In the genomic region with DNA sequence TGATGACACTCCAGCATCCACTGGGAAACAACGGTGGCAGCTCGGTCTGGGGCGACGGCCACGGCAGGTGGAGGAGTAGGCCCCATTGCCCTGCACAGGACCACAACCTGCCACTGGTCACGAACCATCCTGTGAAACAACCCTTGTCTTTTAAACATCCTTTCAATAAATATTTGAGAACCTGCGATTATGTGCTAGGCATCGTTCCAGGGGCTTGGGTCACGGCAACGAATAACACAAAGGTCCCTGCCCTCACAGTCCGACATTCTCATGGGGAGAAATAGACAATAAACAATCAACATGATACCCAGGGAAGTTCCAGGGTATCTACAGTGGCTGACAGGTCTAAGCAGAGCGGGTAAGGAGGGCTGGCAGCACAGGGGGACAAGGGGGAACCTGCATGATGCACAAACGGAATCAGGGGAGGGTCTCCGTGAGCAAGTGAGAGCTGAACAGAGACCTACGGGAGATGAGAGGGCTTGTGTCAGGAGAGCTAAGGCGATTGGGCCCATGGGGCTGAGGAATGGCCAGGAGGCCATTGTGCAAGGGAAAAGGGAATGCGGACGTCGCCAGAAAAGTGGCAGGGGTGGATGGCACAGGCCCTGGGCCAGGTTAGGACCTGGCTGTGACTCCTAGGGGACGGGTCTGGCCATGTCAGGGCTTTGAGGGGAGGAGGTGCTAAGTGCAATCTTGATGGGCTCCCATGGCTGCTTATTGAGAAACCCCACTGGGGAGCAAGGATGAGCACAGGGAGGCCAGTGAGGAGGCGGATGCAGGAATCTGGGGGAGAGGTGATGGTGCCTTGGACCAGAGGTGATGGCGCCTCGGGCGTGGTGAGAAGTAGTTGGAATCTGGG, we compare ENCODE assay signal across 1 cellular context.
TF ChIP-seq lines count a peak whose summit lies in the region.

No MANE protein-coding gene starts in this region.

TF ChIP-seq in HepG2, 621 proteins besides CTCF, POLR2A, EP300 and RAD21 (continued from another document and continues in another):
- TF ChIP-seq, protein P1, sequence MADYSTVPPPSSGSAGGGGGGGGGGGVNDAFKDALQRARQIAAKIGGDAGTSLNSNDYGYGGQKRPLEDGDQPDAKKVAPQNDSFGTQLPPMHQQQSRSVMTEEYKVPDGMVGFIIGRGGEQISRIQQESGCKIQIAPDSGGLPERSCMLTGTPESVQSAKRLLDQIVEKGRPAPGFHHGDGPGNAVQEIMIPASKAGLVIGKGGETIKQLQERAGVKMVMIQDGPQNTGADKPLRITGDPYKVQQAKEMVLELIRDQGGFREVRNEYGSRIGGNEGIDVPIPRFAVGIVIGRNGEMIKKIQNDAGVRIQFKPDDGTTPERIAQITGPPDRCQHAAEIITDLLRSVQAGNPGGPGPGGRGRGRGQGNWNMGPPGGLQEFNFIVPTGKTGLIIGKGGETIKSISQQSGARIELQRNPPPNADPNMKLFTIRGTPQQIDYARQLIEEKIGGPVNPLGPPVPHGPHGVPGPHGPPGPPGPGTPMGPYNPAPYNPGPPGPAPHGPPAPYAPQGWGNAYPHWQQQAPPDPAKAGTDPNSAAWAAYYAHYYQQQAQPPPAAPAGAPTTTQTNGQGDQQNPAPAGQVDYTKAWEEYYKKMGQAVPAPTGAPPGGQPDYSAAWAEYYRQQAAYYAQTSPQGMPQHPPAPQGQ (CRISPR knock-in tag; IDR thresholded peaks at IDR 0.05; ENCODE audit: borderline replicate concordance): no peak
- TF ChIP-seq ZNF552 (CRISPR knock-in tag; IDR thresholded peaks at IDR 0.05; ENCODE audit: borderline replicate concordance): no peak
- TF ChIP-seq SNRNP70 (IDR thresholded peaks at IDR 0.05; ENCODE audit: low read depth, low read length): no peak
- TF ChIP-seq, protein P2, sequence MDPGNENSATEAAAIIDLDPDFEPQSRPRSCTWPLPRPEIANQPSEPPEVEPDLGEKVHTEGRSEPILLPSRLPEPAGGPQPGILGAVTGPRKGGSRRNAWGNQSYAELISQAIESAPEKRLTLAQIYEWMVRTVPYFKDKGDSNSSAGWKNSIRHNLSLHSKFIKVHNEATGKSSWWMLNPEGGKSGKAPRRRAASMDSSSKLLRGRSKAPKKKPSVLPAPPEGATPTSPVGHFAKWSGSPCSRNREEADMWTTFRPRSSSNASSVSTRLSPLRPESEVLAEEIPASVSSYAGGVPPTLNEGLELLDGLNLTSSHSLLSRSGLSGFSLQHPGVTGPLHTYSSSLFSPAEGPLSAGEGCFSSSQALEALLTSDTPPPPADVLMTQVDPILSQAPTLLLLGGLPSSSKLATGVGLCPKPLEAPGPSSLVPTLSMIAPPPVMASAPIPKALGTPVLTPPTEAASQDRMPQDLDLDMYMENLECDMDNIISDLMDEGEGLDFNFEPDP (CRISPR knock-in tag; conservative IDR thresholded peaks at IDR 0.05): no peak
- TF ChIP-seq, protein P3, sequence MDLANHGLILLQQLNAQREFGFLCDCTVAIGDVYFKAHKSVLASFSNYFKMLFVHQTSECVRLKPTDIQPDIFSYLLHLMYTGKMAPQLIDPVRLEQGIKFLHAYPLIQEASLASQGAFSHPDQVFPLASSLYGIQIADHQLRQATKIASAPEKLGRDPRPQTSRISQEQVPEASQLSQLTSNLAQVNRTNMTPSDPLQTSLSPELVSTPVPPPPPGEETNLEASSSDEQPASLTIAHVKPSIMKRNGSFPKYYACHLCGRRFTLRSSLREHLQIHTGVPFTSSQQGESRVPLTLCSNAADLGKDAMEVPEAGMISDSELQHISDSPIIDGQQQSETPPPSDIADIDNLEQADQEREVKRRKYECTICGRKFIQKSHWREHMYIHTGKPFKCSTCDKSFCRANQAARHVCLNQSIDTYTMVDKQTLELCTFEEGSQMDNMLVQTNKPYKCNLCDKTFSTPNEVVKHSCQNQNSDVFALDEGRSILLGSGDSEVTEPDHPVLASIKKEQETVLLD (CRISPR knock-in tag; IDR thresholded peaks at IDR 0.05; ENCODE audit: low read depth): no peak
- TF ChIP-seq ZNF614 (CRISPR knock-in tag; IDR thresholded peaks at IDR 0.05; ENCODE audit: borderline replicate concordance): no peak
- no peak for TF ChIP-seq TCF7 (IDR thresholded peaks at IDR 0.05; ENCODE audit: low read depth)
- TF ChIP-seq ZNF577 (CRISPR knock-in tag; IDR thresholded peaks at IDR 0.05; ENCODE audit: borderline replicate concordance, low read depth): no peak
- no peak for TF ChIP-seq TEAD2 (CRISPR knock-in tag; IDR thresholded peaks at IDR 0.05)
- no peak for TF ChIP-seq MXI1 (IDR thresholded peaks at IDR 0.05; ENCODE audit: borderline replicate concordance, low read depth, low read length)
- no peak for TF ChIP-seq XBP1 (CRISPR knock-in tag; IDR thresholded peaks at IDR 0.05)
- TF ChIP-seq, protein P4, sequence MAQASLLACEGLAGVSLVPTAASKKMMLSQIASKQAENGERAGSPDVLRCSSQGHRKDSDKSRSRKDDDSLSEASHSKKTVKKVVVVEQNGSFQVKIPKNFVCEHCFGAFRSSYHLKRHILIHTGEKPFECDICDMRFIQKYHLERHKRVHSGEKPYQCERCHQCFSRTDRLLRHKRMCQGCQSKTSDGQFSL (CRISPR knock-in tag; IDR thresholded peaks at IDR 0.05): no peak
- TF ChIP-seq, protein P5, sequence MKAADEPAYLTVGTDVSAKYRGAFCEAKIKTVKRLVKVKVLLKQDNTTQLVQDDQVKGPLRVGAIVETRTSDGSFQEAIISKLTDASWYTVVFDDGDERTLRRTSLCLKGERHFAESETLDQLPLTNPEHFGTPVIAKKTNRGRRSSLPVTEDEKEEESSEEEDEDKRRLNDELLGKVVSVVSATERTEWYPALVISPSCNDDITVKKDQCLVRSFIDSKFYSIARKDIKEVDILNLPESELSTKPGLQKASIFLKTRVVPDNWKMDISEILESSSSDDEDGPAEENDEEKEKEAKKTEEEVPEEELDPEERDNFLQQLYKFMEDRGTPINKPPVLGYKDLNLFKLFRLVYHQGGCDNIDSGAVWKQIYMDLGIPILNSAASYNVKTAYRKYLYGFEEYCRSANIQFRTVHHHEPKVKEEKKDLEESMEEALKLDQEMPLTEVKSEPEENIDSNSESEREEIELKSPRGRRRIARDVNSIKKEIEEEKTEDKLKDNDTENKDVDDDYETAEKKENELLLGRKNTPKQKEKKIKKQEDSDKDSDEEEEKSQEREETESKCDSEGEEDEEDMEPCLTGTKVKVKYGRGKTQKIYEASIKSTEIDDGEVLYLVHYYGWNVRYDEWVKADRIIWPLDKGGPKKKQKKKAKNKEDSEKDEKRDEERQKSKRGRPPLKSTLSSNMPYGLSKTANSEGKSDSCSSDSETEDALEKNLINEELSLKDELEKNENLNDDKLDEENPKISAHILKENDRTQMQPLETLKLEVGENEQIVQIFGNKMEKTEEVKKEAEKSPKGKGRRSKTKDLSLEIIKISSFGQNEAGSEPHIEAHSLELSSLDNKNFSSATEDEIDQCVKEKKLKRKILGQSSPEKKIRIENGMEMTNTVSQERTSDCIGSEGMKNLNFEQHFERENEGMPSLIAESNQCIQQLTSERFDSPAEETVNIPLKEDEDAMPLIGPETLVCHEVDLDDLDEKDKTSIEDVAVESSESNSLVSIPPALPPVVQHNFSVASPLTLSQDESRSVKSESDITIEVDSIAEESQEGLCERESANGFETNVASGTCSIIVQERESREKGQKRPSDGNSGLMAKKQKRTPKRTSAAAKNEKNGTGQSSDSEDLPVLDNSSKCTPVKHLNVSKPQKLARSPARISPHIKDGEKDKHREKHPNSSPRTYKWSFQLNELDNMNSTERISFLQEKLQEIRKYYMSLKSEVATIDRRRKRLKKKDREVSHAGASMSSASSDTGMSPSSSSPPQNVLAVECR (CRISPR knock-in tag; IDR thresholded peaks at IDR 0.05; ENCODE audit: borderline replicate concordance): no peak
- TF ChIP-seq, protein P6, sequence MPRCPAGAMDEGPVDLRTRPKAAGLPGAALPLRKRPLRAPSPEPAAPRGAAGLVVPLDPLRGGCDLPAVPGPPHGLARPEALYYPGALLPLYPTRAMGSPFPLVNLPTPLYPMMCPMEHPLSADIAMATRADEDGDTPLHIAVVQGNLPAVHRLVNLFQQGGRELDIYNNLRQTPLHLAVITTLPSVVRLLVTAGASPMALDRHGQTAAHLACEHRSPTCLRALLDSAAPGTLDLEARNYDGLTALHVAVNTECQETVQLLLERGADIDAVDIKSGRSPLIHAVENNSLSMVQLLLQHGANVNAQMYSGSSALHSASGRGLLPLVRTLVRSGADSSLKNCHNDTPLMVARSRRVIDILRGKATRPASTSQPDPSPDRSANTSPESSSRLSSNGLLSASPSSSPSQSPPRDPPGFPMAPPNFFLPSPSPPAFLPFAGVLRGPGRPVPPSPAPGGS (CRISPR knock-in tag; IDR thresholded peaks at IDR 0.05): no peak
- TF ChIP-seq, protein P7, sequence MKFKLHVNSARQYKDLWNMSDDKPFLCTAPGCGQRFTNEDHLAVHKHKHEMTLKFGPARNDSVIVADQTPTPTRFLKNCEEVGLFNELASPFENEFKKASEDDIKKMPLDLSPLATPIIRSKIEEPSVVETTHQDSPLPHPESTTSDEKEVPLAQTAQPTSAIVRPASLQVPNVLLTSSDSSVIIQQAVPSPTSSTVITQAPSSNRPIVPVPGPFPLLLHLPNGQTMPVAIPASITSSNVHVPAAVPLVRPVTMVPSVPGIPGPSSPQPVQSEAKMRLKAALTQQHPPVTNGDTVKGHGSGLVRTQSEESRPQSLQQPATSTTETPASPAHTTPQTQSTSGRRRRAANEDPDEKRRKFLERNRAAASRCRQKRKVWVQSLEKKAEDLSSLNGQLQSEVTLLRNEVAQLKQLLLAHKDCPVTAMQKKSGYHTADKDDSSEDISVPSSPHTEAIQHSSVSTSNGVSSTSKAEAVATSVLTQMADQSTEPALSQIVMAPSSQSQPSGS (CRISPR knock-in tag; IDR thresholded peaks at IDR 0.05): no peak
- TF ChIP-seq KDM4B (CRISPR knock-in tag; IDR thresholded peaks at IDR 0.05): no peak
- no peak for TF ChIP-seq ZNF546 (CRISPR knock-in tag; conservative IDR thresholded peaks at IDR 0.05)
- TF ChIP-seq TBX3 (IDR thresholded peaks at IDR 0.05; ENCODE audit: borderline replicate concordance): no peak
- TF ChIP-seq, protein P8, sequence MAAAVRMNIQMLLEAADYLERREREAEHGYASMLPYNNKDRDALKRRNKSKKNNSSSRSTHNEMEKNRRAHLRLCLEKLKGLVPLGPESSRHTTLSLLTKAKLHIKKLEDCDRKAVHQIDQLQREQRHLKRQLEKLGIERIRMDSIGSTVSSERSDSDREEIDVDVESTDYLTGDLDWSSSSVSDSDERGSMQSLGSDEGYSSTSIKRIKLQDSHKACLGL (CRISPR knock-in tag; IDR thresholded peaks at IDR 0.05): no peak
- no peak for TF ChIP-seq HMG20B (CRISPR knock-in tag; conservative IDR thresholded peaks at IDR 0.05)
- TF ChIP-seq NONO (IDR thresholded peaks at IDR 0.05): no peak
- no peak for TF ChIP-seq NONO (CRISPR knock-in tag; conservative IDR thresholded peaks at IDR 0.05)
- no peak for TF ChIP-seq ZNF136 (CRISPR knock-in tag; IDR thresholded peaks at IDR 0.05; ENCODE audit: low read depth)
- TF ChIP-seq ZNF788 (CRISPR knock-in tag; IDR thresholded peaks at IDR 0.05; ENCODE audit: borderline replicate concordance): no peak
- TF ChIP-seq BORCS8-MEF2B (CRISPR knock-in tag; IDR thresholded peaks at IDR 0.05): 0 out of 2 replicates have a peak, but pooled peaks have one; percentile 31
- TF ChIP-seq, protein P9, sequence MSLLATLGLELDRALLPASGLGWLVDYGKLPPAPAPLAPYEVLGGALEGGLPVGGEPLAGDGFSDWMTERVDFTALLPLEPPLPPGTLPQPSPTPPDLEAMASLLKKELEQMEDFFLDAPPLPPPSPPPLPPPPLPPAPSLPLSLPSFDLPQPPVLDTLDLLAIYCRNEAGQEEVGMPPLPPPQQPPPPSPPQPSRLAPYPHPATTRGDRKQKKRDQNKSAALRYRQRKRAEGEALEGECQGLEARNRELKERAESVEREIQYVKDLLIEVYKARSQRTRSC (CRISPR knock-in tag; IDR thresholded peaks at IDR 0.05; ENCODE audit: low read depth): no peak
- TF ChIP-seq, protein P10, sequence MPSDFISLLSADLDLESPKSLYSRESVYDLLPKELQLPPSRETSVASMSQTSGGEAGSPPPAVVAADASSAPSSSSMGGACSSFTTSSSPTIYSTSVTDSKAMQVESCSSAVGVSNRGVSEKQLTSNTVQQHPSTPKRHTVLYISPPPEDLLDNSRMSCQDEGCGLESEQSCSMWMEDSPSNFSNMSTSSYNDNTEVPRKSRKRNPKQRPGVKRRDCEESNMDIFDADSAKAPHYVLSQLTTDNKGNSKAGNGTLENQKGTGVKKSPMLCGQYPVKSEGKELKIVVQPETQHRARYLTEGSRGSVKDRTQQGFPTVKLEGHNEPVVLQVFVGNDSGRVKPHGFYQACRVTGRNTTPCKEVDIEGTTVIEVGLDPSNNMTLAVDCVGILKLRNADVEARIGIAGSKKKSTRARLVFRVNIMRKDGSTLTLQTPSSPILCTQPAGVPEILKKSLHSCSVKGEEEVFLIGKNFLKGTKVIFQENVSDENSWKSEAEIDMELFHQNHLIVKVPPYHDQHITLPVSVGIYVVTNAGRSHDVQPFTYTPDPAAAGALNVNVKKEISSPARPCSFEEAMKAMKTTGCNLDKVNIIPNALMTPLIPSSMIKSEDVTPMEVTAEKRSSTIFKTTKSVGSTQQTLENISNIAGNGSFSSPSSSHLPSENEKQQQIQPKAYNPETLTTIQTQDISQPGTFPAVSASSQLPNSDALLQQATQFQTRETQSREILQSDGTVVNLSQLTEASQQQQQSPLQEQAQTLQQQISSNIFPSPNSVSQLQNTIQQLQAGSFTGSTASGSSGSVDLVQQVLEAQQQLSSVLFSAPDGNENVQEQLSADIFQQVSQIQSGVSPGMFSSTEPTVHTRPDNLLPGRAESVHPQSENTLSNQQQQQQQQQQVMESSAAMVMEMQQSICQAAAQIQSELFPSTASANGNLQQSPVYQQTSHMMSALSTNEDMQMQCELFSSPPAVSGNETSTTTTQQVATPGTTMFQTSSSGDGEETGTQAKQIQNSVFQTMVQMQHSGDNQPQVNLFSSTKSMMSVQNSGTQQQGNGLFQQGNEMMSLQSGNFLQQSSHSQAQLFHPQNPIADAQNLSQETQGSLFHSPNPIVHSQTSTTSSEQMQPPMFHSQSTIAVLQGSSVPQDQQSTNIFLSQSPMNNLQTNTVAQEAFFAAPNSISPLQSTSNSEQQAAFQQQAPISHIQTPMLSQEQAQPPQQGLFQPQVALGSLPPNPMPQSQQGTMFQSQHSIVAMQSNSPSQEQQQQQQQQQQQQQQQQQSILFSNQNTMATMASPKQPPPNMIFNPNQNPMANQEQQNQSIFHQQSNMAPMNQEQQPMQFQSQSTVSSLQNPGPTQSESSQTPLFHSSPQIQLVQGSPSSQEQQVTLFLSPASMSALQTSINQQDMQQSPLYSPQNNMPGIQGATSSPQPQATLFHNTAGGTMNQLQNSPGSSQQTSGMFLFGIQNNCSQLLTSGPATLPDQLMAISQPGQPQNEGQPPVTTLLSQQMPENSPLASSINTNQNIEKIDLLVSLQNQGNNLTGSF (CRISPR knock-in tag; IDR thresholded peaks at IDR 0.05): no peak
- TF ChIP-seq, protein P11, sequence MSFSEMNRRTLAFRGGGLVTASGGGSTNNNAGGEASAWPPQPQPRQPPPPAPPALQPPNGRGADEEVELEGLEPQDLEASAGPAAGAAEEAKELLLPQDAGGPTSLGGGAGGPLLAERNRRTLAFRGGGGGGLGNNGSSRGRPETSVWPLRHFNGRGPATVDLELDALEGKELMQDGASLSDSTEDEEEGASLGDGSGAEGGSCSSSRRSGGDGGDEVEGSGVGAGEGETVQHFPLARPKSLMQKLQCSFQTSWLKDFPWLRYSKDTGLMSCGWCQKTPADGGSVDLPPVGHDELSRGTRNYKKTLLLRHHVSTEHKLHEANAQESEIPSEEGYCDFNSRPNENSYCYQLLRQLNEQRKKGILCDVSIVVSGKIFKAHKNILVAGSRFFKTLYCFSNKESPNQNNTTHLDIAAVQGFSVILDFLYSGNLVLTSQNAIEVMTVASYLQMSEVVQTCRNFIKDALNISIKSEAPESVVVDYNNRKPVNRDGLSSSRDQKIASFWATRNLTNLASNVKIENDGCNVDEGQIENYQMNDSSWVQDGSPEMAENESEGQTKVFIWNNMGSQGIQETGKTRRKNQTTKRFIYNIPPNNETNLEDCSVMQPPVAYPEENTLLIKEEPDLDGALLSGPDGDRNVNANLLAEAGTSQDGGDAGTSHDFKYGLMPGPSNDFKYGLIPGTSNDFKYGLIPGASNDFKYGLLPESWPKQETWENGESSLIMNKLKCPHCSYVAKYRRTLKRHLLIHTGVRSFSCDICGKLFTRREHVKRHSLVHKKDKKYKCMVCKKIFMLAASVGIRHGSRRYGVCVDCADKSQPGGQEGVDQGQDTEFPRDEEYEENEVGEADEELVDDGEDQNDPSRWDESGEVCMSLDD (CRISPR knock-in tag; IDR thresholded peaks at IDR 0.05; ENCODE audit: borderline replicate concordance): no peak
- TF ChIP-seq NR2F1 (CRISPR knock-in tag; IDR thresholded peaks at IDR 0.05): no peak
